In the genomic region with DNA sequence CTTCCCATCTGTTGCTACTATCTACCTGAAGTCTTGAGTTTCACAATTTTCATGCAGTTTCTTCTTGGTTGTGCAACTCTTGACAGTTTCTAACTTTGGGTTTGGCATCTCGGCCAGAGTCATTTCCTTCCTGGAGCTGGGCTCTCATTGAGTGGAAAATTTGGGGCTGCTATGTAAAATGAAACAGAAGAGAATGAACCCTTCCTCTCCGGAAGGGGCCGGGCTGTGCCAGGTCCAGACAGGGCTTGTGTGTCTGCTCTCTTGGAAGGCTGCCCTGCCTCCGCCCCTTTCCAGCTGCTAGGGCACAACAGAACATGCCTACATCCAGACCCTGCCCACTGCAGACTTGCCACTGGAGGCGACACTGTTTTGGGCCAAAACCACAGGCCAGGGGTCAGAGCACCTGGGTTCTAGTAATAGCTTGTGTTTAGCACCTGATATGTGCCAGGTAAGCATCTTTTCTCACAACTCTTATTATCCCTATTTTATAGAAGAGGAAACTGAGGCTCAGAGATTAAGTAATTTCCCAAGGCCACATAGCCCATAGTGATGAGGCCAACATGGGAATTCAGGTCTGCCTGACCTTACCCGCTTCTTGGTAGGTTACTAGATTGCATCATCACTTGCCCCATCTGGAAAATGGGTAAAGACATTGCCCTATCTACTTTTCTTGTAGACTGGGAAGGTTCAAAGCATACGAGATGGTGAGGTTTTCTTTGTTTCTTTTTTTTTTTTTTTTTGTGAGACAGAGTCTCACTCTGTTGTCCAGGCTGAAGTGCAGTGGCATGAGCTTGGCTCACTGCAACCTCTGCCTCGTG, we compare ENCODE assay signal across 8 cellular contexts. TPM values are rescaled to one million over a fixed set of nuclear protein-coding genes. Genes with fewer than 3 reads are reported as not detected.
A peak's percentile ranks its signal among the peaks of the same experiment; 100 is the strongest.
DNase-seq lines count a peak whose midpoint lies in the region; ATAC-seq and TF ChIP-seq lines count a peak whose summit lies in the region.

No MANE protein-coding gene starts in this region.

- no peak for TF ChIP-seq POLR2A in body of pancreas (IDR thresholded peaks at IDR 0.05)

- H3K4me1 ChIP-seq in body of pancreas: peaks cover 74% of the 10 kb centered on the region
- peaks cover 60% of the 10 kb centered on the region for H3K4me1 ChIP-seq in stomach smooth muscle (ENCODE audit: control insufficient read depth, insufficient read depth, low read length)

- H3K36me3 ChIP-seq in body of pancreas (replicated peaks in 1 of 2; ENCODE audit: insufficient read depth in 1 of 2, low read depth in 2 of 2) (no peaks in the 10 kb centered on the region), stomach smooth muscle (ENCODE audit: control insufficient read depth in 2 of 2, insufficient read depth in 2 of 2, low read length in 2 of 2) (no peaks in the 10 kb centered on the region)

- TF ChIP-seq CTCF in GM12865 (IDR thresholded peaks at IDR 0.05; ENCODE audit: insufficient read depth, low read depth, low read length, missing control alignments): no peak
- peak in 1 of 7 experiments; percentile 6 for TF ChIP-seq CTCF in body of pancreas (IDR thresholded peaks at IDR 0.05)

- H3K27ac ChIP-seq in body of pancreas: peak overlapping the region; percentile 37 to 91 (median 64)
- peak overlapping the region; percentile 96 for H3K27ac ChIP-seq in layer of hippocampus (ENCODE audit: low read depth, low read length)
- peak overlapping the region; percentile 60 for H3K27ac ChIP-seq in stomach smooth muscle (ENCODE audit: low read length)

- no peak overlapping the region for H3K9ac ChIP-seq in stomach smooth muscle (ENCODE audit: low read length in 2 of 2)

- ATAC-seq in body of pancreas: peak; percentile 19

- H3K4me3 ChIP-seq in GM12865 (ENCODE audit: low read depth, low read length): no peak overlapping the region
- no peak overlapping the region for H3K4me3 ChIP-seq in body of pancreas
- H3K4me3 ChIP-seq in stomach smooth muscle (ENCODE audit: low read length in 2 of 2): peak overlapping the region; percentile 18 to 35

- WGBS in body of pancreas, 2 donors: 50 to 55% methylated on average over 8 of the region's 8 CpGs

- peak; percentile 67 for DNase-seq in GM12865 (ENCODE audit: low read depth)
- DNase-seq in RPMI7951 (ENCODE audit: low read depth): peak; percentile 95
- peak; percentile 63 to 88 (median 82) for DNase-seq in body of pancreas
- no peak for DNase-seq in DMS79 (lab: John Stamatoyannopoulos, UW)
- DNase-seq in NCI-H82 treated with DMSO at 0.1 percent for 48 hours (lab: John Stamatoyannopoulos, UW; ENCODE audit: unreplicated experiment): no peak
- DNase-seq in NCI-H146 (lab: John Stamatoyannopoulos, UW): no peak

- H3K27me3 ChIP-seq in body of pancreas (no peaks in the 10 kb centered on the region), layer of hippocampus (ENCODE audit: control insufficient read depth, insufficient read depth, low read length) (no peaks in the 10 kb centered on the region), stomach smooth muscle (ENCODE audit: control insufficient read depth in 1 of 2, insufficient read depth in 2 of 2, low read length in 2 of 2) (no peaks in the 10 kb centered on the region)

- intact Hi-C loops in body of pancreas (cut with DNase I): no loop called here

- H3K9me3 ChIP-seq in body of pancreas: no peaks in the 10 kb centered on the region
- no peaks in the 10 kb centered on the region for H3K9me3 ChIP-seq in stomach smooth muscle (ENCODE audit: control insufficient read depth in 2 of 2, low read length in 2 of 2)

RNA-seq across cellular contexts. Expression of gene IRAK2, which starts 25.0 kb away (rescaled TPM):
- 10.7 and 11.2 TPM in 2 replicates for total RNA-seq in RPMI7951 (2014; rRNA removed; shearing (Covaris generic))
- 1 to 10 TPM in 1 of 2 donors, under 1 TPM in 1; 0.99 to 3.9 TPM for total RNA-seq in body of pancreas

RNA-seq across cellular contexts. Expression of gene VHL, which starts 48.2 kb away (rescaled TPM):
- total RNA-seq in RPMI7951 (2014; rRNA removed; shearing (Covaris generic)): 26.9 and 33.6 TPM in 2 replicates
- 10 to 100 TPM; 23.6 to 41.9 TPM for total RNA-seq in body of pancreas

RNA-seq across cellular contexts. Expression of gene TATDN2, which starts 58.5 kb away (rescaled TPM):
- 11.2 and 13.7 TPM in 2 replicates for total RNA-seq in RPMI7951 (2014; rRNA removed; shearing (Covaris generic))
- 10 to 100 TPM; 15.3 to 19.8 TPM for total RNA-seq in body of pancreas

Comparison
In these comparisons a context has a peak if more than half of its experiments do, and no peak if none do; other contexts are left out.
1. DNase-seq: peak in GM12865 (single experiment), RPMI7951 (single experiment) and body of pancreas (4 of 4); none in DMS79 (single experiment), NCI-H82 treated with DMSO at 0.1 percent for 48 hours (single experiment) and NCI-H146 (single experiment).
2. H3K4me3 ChIP-seq: peak in stomach smooth muscle (2 of 2); none in GM12865 (single experiment) and body of pancreas (0 of 2).
3. Peak in every context shown above with its lines, with median percentiles within 50 percentile points of each other: H3K27ac ChIP-seq.